25 cellular contexts compared by ENCODE assay signal in genomic region chr7:123433665-123434064, GRCh38.
A peak's percentile ranks its signal among the peaks of the same experiment; 100 is the strongest.
DNase-seq lines count a peak whose midpoint lies in the region; FAIRE-seq and TF ChIP-seq lines count a peak whose summit lies in the region.
"Had no signal": no experiment of that assay in that cellular context is flagged by ENCODE, and none has a peak within 500 bp of the region (broad histone marks: within the 10 kb centered on the region; RNA-seq: fewer than 3 reads in every experiment).

No MANE protein-coding gene starts in this region.

- H3K27ac Mint-ChIP-seq in CD8-positive, alpha-beta memory T cell, result no peak overlapping the region
- H3K27ac Mint-ChIP-seq: activated T-cell treated with anti-CD3 and anti-CD28 coated beads, Interleukin-2, amount 50 U/mL, for 24 hours; CD4-positive, alpha-beta memory T cell had no signal

- H3K27me3 ChIP-seq in iPS-20b (ENCODE audit: insufficient read depth, low read length), result no peaks in the 10 kb centered on the region
- no peaks in the 10 kb centered on the region for H3K27me3 ChIP-seq in CD8-positive, alpha-beta memory T cell (ENCODE audit: insufficient read depth, low read length, poor library complexity, severe bottlenecking)
- H3K27me3 ChIP-seq: adrenal gland, upper lobe of right lung had no signal

- POLR2A ChIA-PET in CD8-positive, alpha-beta memory T cell (lab: Charles Lee), result no interaction called here

- DNase-seq in NCI-H1436 (lab: John Stamatoyannopoulos, UW) (peak; percentile 0), NCI-H1436 treated with DMSO at 0.1 percent for 48 hours (lab: John Stamatoyannopoulos, UW) (no peak), NCI-H2081 treated with DMSO at 0.1 percent for 48 hours (lab: John Stamatoyannopoulos, UW) (peak; percentile 87), SK-N-DZ (ENCODE audit: low spot score) (peak; percentile 26), kidney (no peak)
- no peak for DNase-seq in CD8-positive, alpha-beta memory T cell
- DNase-seq in activated effector memory CD4-positive, alpha-beta T cell treated with anti-CD3 and anti-CD28 coated beads, Interleukin-2, amount 50 U/mL, for 16 hours, result no peak
- DNase-seq: activated CD4-positive, CD25-positive, alpha-beta regulatory T cell treated with anti-CD3 and anti-CD28 coated beads, Interleukin-2, amount 50 U/mL, for 72 hours; activated T-cell treated with anti-CD3 and anti-CD28 coated beads, Interleukin-2, amount 50 U/mL, for 24 hours; adrenal gland; CD4-positive, alpha-beta memory T cell; effector CD8-positive, alpha-beta T cell; foreskin melanocyte; KG1; left colon; mesenchymal stem cell; NCI-H2029; NCI-H510A treated with DMSO at 0.1 percent for 48 hours; stimulated activated CD4-positive, alpha-beta T cell treated with anti-CD3 and anti-CD28 coated beads, Interleukin-2, amount 100 ng/mL, for 24 hours; upper lobe of right lung had no signal

- no peak for TF ChIP-seq CTCF in kidney (IDR thresholded peaks at IDR 0.05; ENCODE audit: borderline replicate concordance, extremely low read depth, insufficient read depth)

- H3K4me3 Mint-ChIP-seq in CD8-positive, alpha-beta memory T cell, result no peak overlapping the region
- H3K4me3 Mint-ChIP-seq: activated T-cell treated with anti-CD3 and anti-CD28 coated beads, Interleukin-2, amount 50 U/mL, for 24 hours; CD4-positive, alpha-beta memory T cell had no signal

- H3K4me1 Mint-ChIP-seq in CD8-positive, alpha-beta memory T cell, result no peaks in the 10 kb centered on the region
- H3K4me1 Mint-ChIP-seq: CD4-positive, alpha-beta memory T cell had no signal

- H3K4me3 ChIP-seq in iPS-20b (ENCODE audit: low read length) (no peak overlapping the region), kidney (ENCODE audit: low read length in 2 of 2) (no peak overlapping the region)
- no peak overlapping the region for H3K4me3 ChIP-seq in CD8-positive, alpha-beta memory T cell (ENCODE audit: low read length)
- H3K4me3 ChIP-seq: adrenal gland, smooth muscle cell, upper lobe of right lung had no signal

- H3K4me1 ChIP-seq in iPS-20b (ENCODE audit: insufficient read depth, low read length) (peaks cover 18% of the 10 kb centered on the region), kidney (ENCODE audit: control insufficient read depth in 1 of 2, insufficient read depth in 1 of 2, low read depth in 1 of 2, low read length in 2 of 2) (no peaks in the 10 kb centered on the region)
- no peaks in the 10 kb centered on the region for H3K4me1 ChIP-seq in CD8-positive, alpha-beta memory T cell (ENCODE audit: insufficient read depth, low read length)
- H3K4me1 ChIP-seq: adrenal gland, upper lobe of right lung had no signal

- H3K27ac ChIP-seq in iPS-20b (ENCODE audit: low read length) (peak overlapping the region; percentile 59), kidney (ENCODE audit: low read depth in 2 of 2, low read length in 2 of 2) (no peak overlapping the region)
- H3K27ac ChIP-seq in CD8-positive, alpha-beta memory T cell (ENCODE audit: low read depth, low read length), result no peak overlapping the region
- H3K27ac ChIP-seq: 22Rv1, adrenal gland, upper lobe of right lung had no signal

- no peaks in the 10 kb centered on the region for H3K27me3 Mint-ChIP-seq in CD8-positive, alpha-beta memory T cell
- H3K27me3 Mint-ChIP-seq: activated T-cell treated with anti-CD3 and anti-CD28 coated beads, Interleukin-2, amount 50 U/mL, for 24 hours had no signal

- H3K9ac ChIP-seq in iPS-20b (ENCODE audit: low read depth, low read length), result peak overlapping the region; percentile 14; the same call in 1 of the 2 replicates
- no peak overlapping the region for H3K9ac ChIP-seq in kidney (ENCODE audit: low read length in 2 of 2)

- H3K9me3 ChIP-seq in iPS-20b (ENCODE audit: insufficient read depth, low read depth, low read length), result no peaks in the 10 kb centered on the region
- H3K9me3 ChIP-seq in CD8-positive, alpha-beta memory T cell (ENCODE audit: low read length), result no peaks in the 10 kb centered on the region
- H3K9me3 ChIP-seq in kidney (ENCODE audit: control insufficient read depth in 1 of 2, low read length in 2 of 2), result no peaks in the 10 kb centered on the region
- H3K9me3 ChIP-seq: adrenal gland, upper lobe of right lung had no signal

- no peaks in the 10 kb centered on the region for H3K36me3 Mint-ChIP-seq in CD8-positive, alpha-beta memory T cell
- H3K36me3 Mint-ChIP-seq: CD4-positive, alpha-beta memory T cell had no signal

- H3K9me3 Mint-ChIP-seq in CD8-positive, alpha-beta memory T cell, result no peaks in the 10 kb centered on the region
- H3K9me3 Mint-ChIP-seq: activated T-cell treated with anti-CD3 and anti-CD28 coated beads, Interleukin-2, amount 50 U/mL, for 24 hours; CD4-positive, alpha-beta memory T cell had no signal

- intact Hi-C loops in kidney (cut with DNase I), result no loop called here

- no peak for FAIRE-seq in kidney (lab: Jason Lieb, UNC)
- FAIRE-seq: G401.6, GM19239 had no signal

- H3K36me3 ChIP-seq in iPS-20b (ENCODE audit: insufficient read depth, low read depth, low read length), result no peaks in the 10 kb centered on the region
- H3K36me3 ChIP-seq in CD8-positive, alpha-beta memory T cell (ENCODE audit: insufficient read depth, low read length), result no peaks in the 10 kb centered on the region
- H3K36me3 ChIP-seq in kidney (ENCODE audit: control insufficient read depth in 1 of 2, insufficient read depth in 2 of 2, low read length in 2 of 2), result no peaks in the 10 kb centered on the region
- H3K36me3 ChIP-seq: adrenal gland, upper lobe of right lung had no signal

- CTCF ChIA-PET in CD8-positive, alpha-beta memory T cell (lab: Charles Lee), result no interaction called here

Comparison
In these comparisons a context has a peak if more than half of its experiments do, and no peak if none do; other contexts are left out.
1. DNase-seq: peak in NCI-H1436 (single experiment), NCI-H2081 treated with DMSO at 0.1 percent for 48 hours (single experiment) and SK-N-DZ (single experiment); none in NCI-H1436 treated with DMSO at 0.1 percent for 48 hours (single experiment), CD8-positive, alpha-beta memory T cell (0 of 5), kidney (single experiment) and activated effector memory CD4-positive, alpha-beta T cell treated with anti-CD3 and anti-CD28 coated beads, Interleukin-2, amount 50 U/mL, for 16 hours (single experiment).